ENCODE assay signal across 17 cellular contexts in genomic region chr11:36567684-36568083, GRCh38.
"Had no signal": no experiment of that assay in that cellular context is flagged by ENCODE, and none has a peak within 500 bp of the region (broad histone marks: within the 10 kb centered on the region; RNA-seq: fewer than 3 reads in every experiment).

Gene RAG1 (plus strand): TSS chr11:36568007. CDS start chr11:36573305, 5,298 bp downstream.

- H3K4me1 ChIP-seq: lower lobe of right lung, parathyroid adenoma, right lobe of liver, tibial nerve had no signal

- H3K27ac ChIP-seq: dorsolateral prefrontal cortex, lower lobe of right lung, neutrophil, parathyroid adenoma, right lobe of liver, stomach, tibial nerve, upper lobe of left lung had no signal

- H3K36me3 ChIP-seq: lower lobe of right lung, neutrophil, right lobe of liver, stomach, tibial nerve, upper lobe of left lung had no signal

- H2AFZ ChIP-seq: parathyroid adenoma had no signal

- H3K27me3 ChIP-seq: right lobe of liver, stomach, tibial nerve, upper lobe of left lung had no signal

- H3K79me2 ChIP-seq: parathyroid adenoma had no signal

- DNase-seq: dorsolateral prefrontal cortex; effector CD4-positive, alpha-beta T cell; left ventricle myocardium superior; lower lobe of right lung; natural killer cell; right lobe of liver; small intestine; stimulated activated CD4-positive, alpha-beta T cell treated with anti-CD3 and anti-CD28 coated beads, Interleukin-12 subunit alpha, Interleukin-12 subunit beta, amount 100 ng/mL, for 4 hours; stimulated activated CD4-positive, alpha-beta T cell treated with anti-CD3 and anti-CD28 coated beads, Interleukin-1b, Interleukin-23, amount 100 ng/mL, for 48 hours; stimulated activated CD4-positive, alpha-beta T cell treated with anti-CD3 and anti-CD28 coated beads, Interleukin-4, amount 100 ng/mL, for 1 hour; stimulated activated CD8-positive, alpha-beta memory T cell treated with anti-CD3 and anti-CD28 coated beads, Interleukin-4, amount 100 ng/mL, for 48 hours; stimulated activated naive CD4-positive, alpha-beta T cell treated with Interleukin-2 at 50 U/mL for 16 hours; stomach; upper lobe of left lung had no signal

- H3K4me3 ChIP-seq: dorsolateral prefrontal cortex, lower lobe of right lung, right lobe of liver, stomach, tibial nerve, upper lobe of left lung had no signal

- H3K9ac ChIP-seq: parathyroid adenoma had no signal

- H3K9me3 ChIP-seq: lower lobe of right lung, neutrophil, right lobe of liver, stomach, tibial nerve, upper lobe of left lung had no signal
